Comparison of ENCODE assay signal across 41 cellular contexts in the genomic region with DNA sequence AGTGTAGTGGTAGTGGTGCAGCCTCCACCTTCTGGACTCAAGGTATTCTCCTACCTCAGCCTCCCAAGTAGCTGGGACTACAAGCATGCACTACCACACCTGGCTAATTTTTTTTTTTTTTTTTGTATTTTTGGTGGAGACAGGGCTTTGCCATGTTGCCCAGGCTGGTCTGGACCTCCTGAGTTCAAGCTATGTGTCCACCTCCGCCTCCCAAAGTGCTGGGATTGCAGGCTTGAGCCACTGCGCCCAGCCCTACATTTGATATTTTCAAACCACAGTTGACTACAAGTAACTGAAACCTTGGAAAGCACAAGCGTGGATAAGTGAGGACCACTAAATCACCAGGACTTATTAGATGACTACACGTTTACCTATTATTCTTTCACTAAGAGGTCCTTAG. TPM values are rescaled to one million over a fixed set of nuclear protein-coding genes. Genes with fewer than 3 reads are reported as not detected.
"Had no signal": no experiment of that assay in that cellular context is flagged by ENCODE, and none has a peak within 500 bp of the region (broad histone marks: within the 10 kb centered on the region; RNA-seq: fewer than 3 reads in every experiment).

No MANE protein-coding gene starts in this region.

- H3K4me3 ChIP-seq: adrenal gland, ascending aorta, body of pancreas, breast epithelium, cardiac muscle cell had no signal

- H3K36me3 ChIP-seq: adrenal gland, ascending aorta, brain microvascular endothelial cell, breast epithelium, cardiac muscle cell had no signal

- H3K9me3 ChIP-seq: adrenal gland, ascending aorta, body of pancreas, breast epithelium had no signal

- H3K27ac Mint-ChIP-seq: activated naive CD4-positive, alpha-beta T cell treated with anti-CD3 and anti-CD28 coated beads for 36 hours; activated naive CD4-positive, alpha-beta T cell treated with anti-CD3 and anti-CD28 coated beads, Interleukin-2, amount 10 ng/mL, durations not matched to agents 7 days and 5 days; activated naive CD4-positive, alpha-beta T cell treated with anti-CD3 and anti-CD28 coated beads, Interleukin-2, amount 50 U/mL, for 24 hours; activated naive CD4-positive, alpha-beta T cell treated with anti-CD3 and anti-CD28 coated beads, Interleukin-2, amount 50 U/mL, for 72 hours; activated naive CD8-positive, alpha-beta T cell; activated naive CD8-positive, alpha-beta T cell treated with anti-CD3 and anti-CD28 coated beads for 36 hours; activated naive CD8-positive, alpha-beta T cell treated with anti-CD3 and anti-CD28 coated beads, Interleukin-2, amount 10 ng/mL, durations not matched to agents 7 days and 5 days; activated naive CD8-positive, alpha-beta T cell treated with anti-CD3 and anti-CD28 coated beads, Interleukin-2, amount 50 U/mL, for 24 hours; activated T-cell treated with anti-CD3 and anti-CD28 coated beads, Interleukin-2, amount 50 U/mL, for 24 hours; activated T-cell treated with anti-CD3 and anti-CD28 coated beads, Interleukin-2, amount 50 U/mL, for 72 hours; activated T-helper 1 cell treated with anti-CD3 and anti-CD28 coated beads, Interleukin-12 subunit alpha, Interleukin-12 subunit beta, Interleukin-2, Interleukin-4 antibody, amounts not matched to agents 30 ng/mL and 10 ng/mL and 1 ng/mL, durations not matched to agents 14 hours and 24 hours and 36 hours; activated T-helper 17 cell treated with anti-CD3 and anti-CD28 coated beads, Interleukin-2, amount 50 U/mL, for 72 hours; activated T-helper 2 cell treated with anti-CD3 and anti-CD28 coated beads, Interferon-gamma antibody, Interleukin-2, Interleukin-4, amounts not matched to agents 10 μg/mL and 5 μg/mL and 100 μg/mL, durations not matched to agents 14 hours and 24 hours and 36 hours; brain had no signal

- DNase-seq: activated effector memory CD4-positive, alpha-beta T cell treated with anti-CD3 and anti-CD28 coated beads, Interleukin-2, amount 50 U/mL, for 16 hours; activated effector memory CD4-positive, alpha-beta T cell treated with Interleukin-2 at 50 U/mL for 16 hours; activated gamma-delta T cell; activated gamma-delta T cell treated with Interleukin-2 at 50 U/mL for 16 hours; activated naive CD4-positive, alpha-beta T cell; activated naive CD4-positive, alpha-beta T cell treated with anti-CD3 and anti-CD28 coated beads for 36 hours; activated naive CD4-positive, alpha-beta T cell treated with anti-CD3 and anti-CD28 coated beads, Interleukin-2, amount 10 ng/mL, durations not matched to agents 7 days and 5 days; activated naive CD4-positive, alpha-beta T cell treated with anti-CD3 and anti-CD28 coated beads, Interleukin-2, amount 50 U/mL, for 16 hours; activated naive CD4-positive, alpha-beta T cell treated with Interleukin-2 at 50 U/mL for 16 hours; activated naive CD8-positive, alpha-beta T cell treated with anti-CD3 and anti-CD28 coated beads for 36 hours; activated naive CD8-positive, alpha-beta T cell treated with anti-CD3 and anti-CD28 coated beads, Interleukin-2, amount 10 ng/mL, durations not matched to agents 7 days and 5 days; activated naive CD8-positive, alpha-beta T cell treated with anti-CD3 and anti-CD28 coated beads, Interleukin-2, amount 50 U/mL, for 24 hours; activated T-cell treated with anti-CD3 and anti-CD28 coated beads for 4 hours; activated T-cell treated with anti-CD3 and anti-CD28 coated beads, Interleukin-2, amount 50 U/mL, for 1 hour; activated T-cell treated with anti-CD3 and anti-CD28 coated beads, Interleukin-2, amount 50 U/mL, for 24 hours; activated T-cell treated with anti-CD3 and anti-CD28 coated beads, Interleukin-2, amount 50 U/mL, for 4 hours; activated T-cell treated with anti-CD3 and anti-CD28 coated beads, Interleukin-2, amount 50 U/mL, for 48 hours; activated T-cell treated with anti-CD3 and anti-CD28 coated beads, Interleukin-2, amount 50 U/mL, for 72 hours; adrenal gland; amniotic stem cell; amygdala; anterior cingulate cortex; aorta; body of pancreas; brain microvascular endothelial cell; caudate nucleus; central memory CD4-positive, alpha-beta T cell; cerebellar nuclear complex had no signal

- H3K4me3 Mint-ChIP-seq: activated naive CD4-positive, alpha-beta T cell treated with anti-CD3 and anti-CD28 coated beads for 36 hours; activated naive CD4-positive, alpha-beta T cell treated with anti-CD3 and anti-CD28 coated beads, Interleukin-2, amount 10 ng/mL, durations not matched to agents 7 days and 5 days; activated naive CD4-positive, alpha-beta T cell treated with anti-CD3 and anti-CD28 coated beads, Interleukin-2, amount 50 U/mL, for 24 hours; activated naive CD8-positive, alpha-beta T cell; activated naive CD8-positive, alpha-beta T cell treated with anti-CD3 and anti-CD28 coated beads for 36 hours; activated naive CD8-positive, alpha-beta T cell treated with anti-CD3 and anti-CD28 coated beads, Interleukin-2, amount 10 ng/mL, durations not matched to agents 7 days and 5 days; activated naive CD8-positive, alpha-beta T cell treated with anti-CD3 and anti-CD28 coated beads, Interleukin-2, amount 50 U/mL, for 24 hours; activated T-cell treated with anti-CD3 and anti-CD28 coated beads, Interleukin-2, amount 50 U/mL, for 24 hours; activated T-cell treated with anti-CD3 and anti-CD28 coated beads, Interleukin-2, amount 50 U/mL, for 4 hours; activated T-cell treated with anti-CD3 and anti-CD28 coated beads, Interleukin-2, amount 50 U/mL, for 72 hours; activated T-helper 1 cell treated with anti-CD3 and anti-CD28 coated beads, Interleukin-12 subunit alpha, Interleukin-12 subunit beta, Interleukin-2, Interleukin-4 antibody, amounts not matched to agents 30 ng/mL and 10 ng/mL and 1 ng/mL, durations not matched to agents 14 hours and 24 hours and 36 hours; activated T-helper 17 cell treated with anti-CD3 and anti-CD28 coated beads, Interleukin-2, amount 50 U/mL, for 72 hours; brain; central memory CD8-positive, alpha-beta T cell had no signal

- H3K36me3 Mint-ChIP-seq: activated naive CD4-positive, alpha-beta T cell treated with anti-CD3 and anti-CD28 coated beads, Interleukin-2, amount 10 ng/mL, durations not matched to agents 7 days and 5 days; activated naive CD4-positive, alpha-beta T cell treated with anti-CD3 and anti-CD28 coated beads, Interleukin-2, amount 50 U/mL, for 24 hours; activated naive CD4-positive, alpha-beta T cell treated with anti-CD3 and anti-CD28 coated beads, Interleukin-2, amount 50 U/mL, for 72 hours; activated naive CD8-positive, alpha-beta T cell; activated naive CD8-positive, alpha-beta T cell treated with anti-CD3 and anti-CD28 coated beads for 36 hours; activated naive CD8-positive, alpha-beta T cell treated with anti-CD3 and anti-CD28 coated beads, Interleukin-2, amount 10 ng/mL, durations not matched to agents 7 days and 5 days; brain had no signal

- H3K27me3 ChIP-seq: ascending aorta, body of pancreas, brain microvascular endothelial cell, cardiac muscle cell had no signal

- H3K4me1 ChIP-seq: adrenal gland, ascending aorta, body of pancreas, breast epithelium had no signal

- H3K4me1 Mint-ChIP-seq: activated naive CD4-positive, alpha-beta T cell treated with anti-CD3 and anti-CD28 coated beads, Interleukin-2, amount 10 ng/mL, durations not matched to agents 7 days and 5 days; activated naive CD4-positive, alpha-beta T cell treated with anti-CD3 and anti-CD28 coated beads, Interleukin-2, amount 50 U/mL, for 24 hours; activated naive CD8-positive, alpha-beta T cell treated with anti-CD3 and anti-CD28 coated beads for 36 hours; activated naive CD8-positive, alpha-beta T cell treated with anti-CD3 and anti-CD28 coated beads, Interleukin-2, amount 10 ng/mL, durations not matched to agents 7 days and 5 days; activated naive CD8-positive, alpha-beta T cell treated with anti-CD3 and anti-CD28 coated beads, Interleukin-2, amount 50 U/mL, for 24 hours; activated T-helper 17 cell treated with anti-CD3 and anti-CD28 coated beads, Interleukin-2, amount 50 U/mL, for 72 hours; brain; central memory CD8-positive, alpha-beta T cell had no signal

- ATAC-seq: activated naive CD4-positive, alpha-beta T cell treated with anti-CD3 and anti-CD28 coated beads, Interleukin-2, amount 50 U/mL, for 72 hours; activated naive CD8-positive, alpha-beta T cell treated with anti-CD3 and anti-CD28 coated beads, Interleukin-2, amount 50 U/mL, for 24 hours; activated T-cell treated with anti-CD3 and anti-CD28 coated beads, Interleukin-2, amount 50 U/mL, for 4 hours; activated T-cell treated with anti-CD3 and anti-CD28 coated beads, Interleukin-2, amount 50 U/mL, for 72 hours; activated T-helper 17 cell treated with anti-CD3 and anti-CD28 coated beads, Interleukin-2, amount 50 U/mL, for 72 hours; body of pancreas had no signal

- H3K27ac ChIP-seq: adrenal gland, ascending aorta, body of pancreas, brain microvascular endothelial cell, breast epithelium, cardiac muscle cell had no signal

- H3K9me3 Mint-ChIP-seq: activated naive CD4-positive, alpha-beta T cell treated with anti-CD3 and anti-CD28 coated beads for 36 hours; activated naive CD4-positive, alpha-beta T cell treated with anti-CD3 and anti-CD28 coated beads, Interleukin-2, amount 10 ng/mL, durations not matched to agents 7 days and 5 days; activated naive CD4-positive, alpha-beta T cell treated with anti-CD3 and anti-CD28 coated beads, Interleukin-2, amount 50 U/mL, for 24 hours; activated naive CD4-positive, alpha-beta T cell treated with anti-CD3 and anti-CD28 coated beads, Interleukin-2, amount 50 U/mL, for 72 hours; activated naive CD8-positive, alpha-beta T cell treated with anti-CD3 and anti-CD28 coated beads for 36 hours; activated naive CD8-positive, alpha-beta T cell treated with anti-CD3 and anti-CD28 coated beads, Interleukin-2, amount 10 ng/mL, durations not matched to agents 7 days and 5 days; activated naive CD8-positive, alpha-beta T cell treated with anti-CD3 and anti-CD28 coated beads, Interleukin-2, amount 50 U/mL, for 24 hours; activated T-cell treated with anti-CD3 and anti-CD28 coated beads, Interleukin-2, amount 50 U/mL, for 24 hours; activated T-cell treated with anti-CD3 and anti-CD28 coated beads, Interleukin-2, amount 50 U/mL, for 4 hours; activated T-cell treated with anti-CD3 and anti-CD28 coated beads, Interleukin-2, amount 50 U/mL, for 72 hours; activated T-helper 1 cell treated with anti-CD3 and anti-CD28 coated beads, Interleukin-12 subunit alpha, Interleukin-12 subunit beta, Interleukin-2, Interleukin-4 antibody, amounts not matched to agents 30 ng/mL and 10 ng/mL and 1 ng/mL, durations not matched to agents 14 hours and 24 hours and 36 hours; activated T-helper 17 cell treated with anti-CD3 and anti-CD28 coated beads, Interleukin-2, amount 50 U/mL, for 72 hours; activated T-helper 2 cell treated with anti-CD3 and anti-CD28 coated beads, Interferon-gamma antibody, Interleukin-2, Interleukin-4, amounts not matched to agents 10 μg/mL and 5 μg/mL and 100 μg/mL, durations not matched to agents 14 hours and 24 hours and 36 hours; central memory CD8-positive, alpha-beta T cell had no signal

RNA-seq across cellular contexts. Expression of a gene that starts 10.0 kb away (rescaled TPM):
- total RNA-seq: activated naive CD4-positive, alpha-beta T cell treated with anti-CD3 and anti-CD28 coated beads for 36 hours; activated naive CD4-positive, alpha-beta T cell treated with anti-CD3 and anti-CD28 coated beads, Interleukin-2, amount 50 U/mL, for 72 hours; activated naive CD8-positive, alpha-beta T cell treated with anti-CD3 and anti-CD28 coated beads for 36 hours; activated naive CD8-positive, alpha-beta T cell treated with anti-CD3 and anti-CD28 coated beads, Interleukin-2, amount 10 ng/mL, durations not matched to agents 7 days and 5 days; activated T-cell treated with anti-CD3 and anti-CD28 coated beads, Interleukin-2, amount 50 U/mL, for 72 hours; activated T-helper 1 cell treated with anti-CD3 and anti-CD28 coated beads, Interleukin-12 subunit alpha, Interleukin-12 subunit beta, Interleukin-2, Interleukin-4 antibody, amounts not matched to agents 30 ng/mL and 10 ng/mL and 1 ng/mL, durations not matched to agents 14 hours and 24 hours and 36 hours; activated T-helper 17 cell treated with anti-CD3 and anti-CD28 coated beads, Interleukin-2, amount 50 U/mL, for 72 hours; activated T-helper 2 cell treated with anti-CD3 and anti-CD28 coated beads, Interferon-gamma antibody, Interleukin-2, Interleukin-4, amounts not matched to agents 10 μg/mL and 5 μg/mL and 100 μg/mL, durations not matched to agents 14 hours and 24 hours and 36 hours had no signal

RNA-seq across cellular contexts. Expression of a gene that starts 59.8 kb away (rescaled TPM):
- total RNA-seq: activated naive CD4-positive, alpha-beta T cell treated with anti-CD3 and anti-CD28 coated beads for 36 hours; activated naive CD4-positive, alpha-beta T cell treated with anti-CD3 and anti-CD28 coated beads, Interleukin-2, amount 50 U/mL, for 72 hours; activated naive CD8-positive, alpha-beta T cell treated with anti-CD3 and anti-CD28 coated beads for 36 hours; activated naive CD8-positive, alpha-beta T cell treated with anti-CD3 and anti-CD28 coated beads, Interleukin-2, amount 10 ng/mL, durations not matched to agents 7 days and 5 days; activated T-cell treated with anti-CD3 and anti-CD28 coated beads, Interleukin-2, amount 50 U/mL, for 4 hours; activated T-cell treated with anti-CD3 and anti-CD28 coated beads, Interleukin-2, amount 50 U/mL, for 72 hours; activated T-helper 1 cell treated with anti-CD3 and anti-CD28 coated beads, Interleukin-12 subunit alpha, Interleukin-12 subunit beta, Interleukin-2, Interleukin-4 antibody, amounts not matched to agents 30 ng/mL and 10 ng/mL and 1 ng/mL, durations not matched to agents 14 hours and 24 hours and 36 hours; activated T-helper 17 cell treated with anti-CD3 and anti-CD28 coated beads, Interleukin-2, amount 50 U/mL, for 72 hours; activated T-helper 2 cell treated with anti-CD3 and anti-CD28 coated beads, Interferon-gamma antibody, Interleukin-2, Interleukin-4, amounts not matched to agents 10 μg/mL and 5 μg/mL and 100 μg/mL, durations not matched to agents 14 hours and 24 hours and 36 hours; aorta; ascending aorta; astrocyte; body of pancreas; bronchial epithelial cell; cardiac muscle cell had no signal
- polyA plus RNA-seq: aorta, cardiac muscle cell had no signal
